26 cellular contexts compared by ENCODE assay signal in genomic region chr17:9874722-9875121, GRCh38. TPM values are rescaled to one million over a fixed set of nuclear protein-coding genes. Genes with fewer than 3 reads are reported as not detected.
DNase-seq lines count a peak whose midpoint lies in the region; ATAC-seq and TF ChIP-seq lines count a peak whose summit lies in the region.
"Had no signal": no experiment of that assay in that cellular context is flagged by ENCODE, and none has a peak within 500 bp of the region (broad histone marks: within the 10 kb centered on the region; RNA-seq: fewer than 3 reads in every experiment).

No MANE protein-coding gene starts in this region.

- no peaks in the 10 kb centered on the region for H3K79me2 ChIP-seq in H9 (ENCODE audit: insufficient read depth, low read length)

- H3K4me1 Mint-ChIP-seq in H9 = peaks cover 11 to 13% of the 10 kb centered on the region in 2 experiments
- H3K4me1 Mint-ChIP-seq: natural killer cell had no signal

- H3K23me2 ChIP-seq in H9 (ENCODE audit: insufficient read length, low read depth, low read length, poor library complexity, severe bottlenecking) = no peaks in the 10 kb centered on the region

- no peak overlapping the region for H3K4ac ChIP-seq in H9 (ENCODE audit: low read depth, low read length)

- no peak overlapping the region for H3K4me3 Mint-ChIP-seq in H9
- H3K4me3 Mint-ChIP-seq: natural killer cell, type B pancreatic cell had no signal

- no peak overlapping the region for H2BK12ac ChIP-seq in H9 (ENCODE audit: insufficient read length, low read depth, low read length)

- H2BK20ac ChIP-seq in H9 (ENCODE audit: low read depth, low read length, poor library complexity, severe bottlenecking) = no peak overlapping the region

- H2AFZ ChIP-seq in H9 (ENCODE audit: low read length) = no peak overlapping the region

- no CpG with 5 or more reads among the region's 3 CpGs for WGBS in H9 (ENCODE audit: extremely low coverage, insufficient read length, low lambda C conversion rate)

- no peaks in the 10 kb centered on the region for H3K27me3 ChIP-seq in H9 (ENCODE audit: insufficient read depth, low read length)
- H3K27me3 ChIP-seq: cardiac muscle cell, gastrocnemius medialis had no signal

- TF ChIP-seq CTCF in H9 (conservative IDR thresholded peaks at IDR 0.05) = peak; percentile 39

- no peaks in the 10 kb centered on the region for H3K79me1 ChIP-seq in H9 (ENCODE audit: insufficient read depth, low read depth, low read length, poor library complexity, severe bottlenecking)

- no peak overlapping the region for H3K14ac ChIP-seq in H9 (ENCODE audit: insufficient read depth, low read length)

- no peak for ATAC-seq in GM21717 (IDR thresholded peaks at IDR 0.05; ENCODE audit: unreplicated experiment)
- ATAC-seq: natural killer cell had no signal

- H2BK120ac ChIP-seq in H9 (ENCODE audit: low read depth, low read length, poor library complexity, severe bottlenecking) = no peak overlapping the region

- no peaks in the 10 kb centered on the region for H3K36me3 Mint-ChIP-seq in H9 (ENCODE audit: insufficient read depth in 1 of 3, low read depth in 3 of 3)
- H3K36me3 Mint-ChIP-seq: natural killer cell, type B pancreatic cell had no signal

- H2BK5ac ChIP-seq in H9 (ENCODE audit: insufficient read length, low read length) = no peak overlapping the region

- no peaks in the 10 kb centered on the region for H4K20me1 ChIP-seq in H9 (ENCODE audit: control insufficient read depth, insufficient read depth, insufficient read length)

- H3K4me2 ChIP-seq in H9 (ENCODE audit: insufficient read depth, insufficient read length, low read length) = no peak overlapping the region

- no peak overlapping the region for H3K18ac ChIP-seq in H9 (ENCODE audit: insufficient read length, low read depth, low read length)

- H4K5ac ChIP-seq in H9 (ENCODE audit: insufficient read length, low read depth, low read length) = no peak overlapping the region

- H3K27ac ChIP-seq in H9 (ENCODE audit: insufficient read length, low read depth, low read length) (no peak overlapping the region), angular gyrus (ENCODE audit: low read depth, low read length) (peak overlapping the region; percentile 68), temporal lobe (ENCODE audit: low read depth, low read length) (peak overlapping the region; percentile 67)
- H3K27ac ChIP-seq: cardiac muscle cell, gastrocnemius medialis had no signal

- no peaks in the 10 kb centered on the region for H3K9me3 ChIP-seq in H9 (ENCODE audit: control insufficient read depth, low read depth, low read length)
- H3K9me3 ChIP-seq: gastrocnemius medialis had no signal

- no peak overlapping the region for H3K9ac ChIP-seq in H9 (ENCODE audit: extremely low read depth, insufficient read length, low read length)

- no peaks in the 10 kb centered on the region for H3K9me3 Mint-ChIP-seq in H9
- H3K9me3 Mint-ChIP-seq: natural killer cell, type B pancreatic cell had no signal

- no peak overlapping the region for H3T11ph ChIP-seq in H9 (ENCODE audit: low read length)

- no peak overlapping the region for H4K8ac ChIP-seq in H9 (replicated peaks; ENCODE audit: insufficient read length, low read depth, low read length)

- H2AK5ac ChIP-seq in H9 (ENCODE audit: insufficient read length, low read length) = no peak overlapping the region

- H3K23ac ChIP-seq in H9 (ENCODE audit: insufficient read length, low read depth, low read length) = no peak overlapping the region

- no peaks in the 10 kb centered on the region for H3K4me1 ChIP-seq in H9 (ENCODE audit: insufficient read depth, low read length)
- H3K4me1 ChIP-seq: gastrocnemius medialis had no signal

- no peak overlapping the region for H3K56ac ChIP-seq in H9 (ENCODE audit: insufficient read length, low read depth, low read length)

- no peaks in the 10 kb centered on the region for H3K27me3 Mint-ChIP-seq in H9 (ENCODE audit: low read depth)
- H3K27me3 Mint-ChIP-seq: type B pancreatic cell had no signal

- no peak overlapping the region for H4K91ac ChIP-seq in H9 (ENCODE audit: insufficient read length, low read depth, low read length)

- DNase-seq in H9 (peak; percentile 53), iPS DF 19.7 (ENCODE audit: low read depth, low spot score) (peak; percentile 12), mucosa of gallbladder (ENCODE audit: low spot score) (no peak), NCI-H1694 (lab: John Stamatoyannopoulos, UW) (no peak)
- DNase-seq: activated CD4-positive, alpha-beta T cell treated with anti-CD3 and anti-CD28 coated beads, Interleukin-2, amount 50 U/mL, for 4 hours; activated naive CD4-positive, alpha-beta T cell treated with Interleukin-2 at 50 U/mL for 16 hours; amniotic stem cell; DND-41; gastrocnemius medialis; natural killer cell; NCI-H1105 treated with DMSO at 0.1 percent for 48 hours; NCI-H2081; NCI-H2227 treated with DMSO at 0.1 percent for 48 hours; NCI-H69; T-helper 1 cell had no signal

- no peak overlapping the region for H2BK15ac ChIP-seq in H9 (ENCODE audit: low read depth, low read length)

- no peak overlapping the region; a peak in 1 of 7 replicates for H3K27ac Mint-ChIP-seq in H9
- H3K27ac Mint-ChIP-seq: natural killer cell, type B pancreatic cell had no signal

RNA-seq across cellular contexts. Expression of gene RCVRN, which starts 30.3 kb away (rescaled TPM):
- total RNA-seq in H9 (2021) = not detected in 2 replicates
- not detected for total RNA-seq in temporal lobe
- total RNA-seq in mucosa of gallbladder = 0.20 TPM
- total RNA-seq: gastrocnemius medialis, liver, M059J, SK-MEL-5, skeletal muscle tissue had no signal

RNA-seq across cellular contexts. Expression of gene GLP2R, which starts 49.0 kb away (rescaled TPM):
- not detected in 2 replicates for total RNA-seq in H9 (2021)
- total RNA-seq in temporal lobe = under 0.01 TPM
- total RNA-seq in mucosa of gallbladder = 23.5 TPM
- total RNA-seq: cardiac muscle cell, natural killer cell, RPMI7951, SK-MEL-5, skeletal muscle tissue had no signal

RNA-seq across cellular contexts. Expression of gene GSG1L2, which starts 52.8 kb away (rescaled TPM):
- not detected in 2 replicates for total RNA-seq in H9 (2021)
- total RNA-seq in temporal lobe = not detected
- total RNA-seq in mucosa of gallbladder = not detected
- total RNA-seq: cardiac muscle cell, gastrocnemius medialis, liver, M059J, natural killer cell, omental fat pad, RPMI7951, SK-MEL-5, skeletal muscle tissue had no signal

Comparison
In these comparisons a context has a peak if more than half of its experiments do, and no peak if none do; other contexts are left out.
1. DNase-seq: peak in H9 (single experiment) and iPS DF 19.7 (single experiment); none in mucosa of gallbladder (single experiment) and NCI-H1694 (single experiment).
2. RNA of gene GLP2R, which starts 49.0 kb away (total RNA-seq): 23.5 TPM in mucosa of gallbladder (single experiment); not detected in H9 and under 0.01 TPM in temporal lobe (single experiment); every median in the first group is over 10 times any median in the second.